Comparison of ENCODE assay signal across 1 cellular context in the genomic region with DNA sequence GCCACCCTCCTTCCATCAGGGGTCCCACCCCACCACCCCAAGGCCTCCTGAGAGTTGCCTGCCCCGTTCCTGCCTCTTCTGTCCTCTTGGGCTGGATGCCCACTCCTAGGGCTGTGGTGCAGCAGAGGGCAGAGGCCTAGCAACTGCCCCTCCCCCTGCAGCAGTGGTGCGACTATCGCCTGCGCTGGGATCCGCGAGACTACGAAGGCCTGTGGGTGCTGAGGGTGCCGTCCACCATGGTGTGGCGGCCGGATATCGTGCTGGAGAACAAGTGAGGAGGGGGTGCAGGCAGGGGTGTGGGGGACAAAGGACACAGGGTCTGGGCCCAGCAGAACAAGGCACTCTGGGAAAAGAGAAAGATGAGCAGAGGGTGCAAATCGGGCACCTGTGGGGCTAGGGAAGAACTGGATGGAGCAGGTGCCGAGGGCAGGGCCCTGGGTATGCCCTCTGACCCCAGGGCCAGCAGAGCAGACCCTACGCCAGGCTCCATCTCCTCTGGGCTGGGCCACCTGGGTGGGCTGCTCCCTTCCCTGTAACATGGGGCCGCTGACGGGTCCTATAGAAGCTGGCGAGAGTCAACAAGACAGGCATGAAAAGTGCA.
A peak's percentile ranks its signal among the peaks of the same experiment; 100 is the strongest.
TF ChIP-seq lines count a peak whose summit lies in the region.

No MANE protein-coding gene starts in this region.

TF ChIP-seq in HepG2, 621 proteins besides CTCF, POLR2A, EP300 and RAD21:
- TF ChIP-seq KDM6A (CRISPR knock-in tag; IDR thresholded peaks at IDR 0.05; ENCODE audit: low read depth): no peak
- peak; percentile 70 for TF ChIP-seq AGO2 (optimal IDR thresholded peaks at IDR 0.05; ENCODE audit: low read depth, low read length)
